In the genomic region with DNA sequence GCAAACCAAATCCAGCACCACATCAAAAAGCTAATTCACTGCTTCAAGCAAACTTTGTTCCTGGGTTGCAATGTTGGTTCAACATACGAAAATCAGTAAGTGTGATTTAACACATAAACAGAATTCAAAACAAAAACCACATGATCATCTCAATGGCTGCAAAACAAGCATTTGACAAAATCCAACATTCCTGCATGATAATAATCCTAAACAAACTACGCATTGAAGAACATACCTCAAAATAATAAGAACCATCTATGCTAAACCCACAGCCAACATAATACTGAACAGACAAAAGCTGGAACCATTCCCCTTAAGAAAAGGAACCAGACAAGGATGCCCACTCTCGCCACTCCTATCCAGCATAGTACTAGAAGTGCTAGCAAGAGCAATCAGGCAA, we compare ENCODE assay signal across 21 cellular contexts.
"Had no signal": no experiment of that assay in that cellular context is flagged by ENCODE, and none has a peak within 500 bp of the region (broad histone marks: within the 10 kb centered on the region; RNA-seq: fewer than 3 reads in every experiment).

No MANE protein-coding gene starts in this region.

- H3K9me3 Mint-ChIP-seq: activated naive CD4-positive, alpha-beta T cell treated with anti-CD3 and anti-CD28 coated beads, Interleukin-2, amount 50 U/mL, for 72 hours had no signal

- H3K9me3 ChIP-seq: gastroesophageal sphincter, lower lobe of right lung, mucosa of descending colon, right atrium auricular region, tibial artery had no signal

- H3K4me3 ChIP-seq: gastroesophageal sphincter, heart left ventricle, lower lobe of right lung, mucosa of descending colon, right atrium auricular region, spleen, tibial artery had no signal

- H3K4me3 Mint-ChIP-seq: activated CD8-positive, alpha-beta T cell treated with anti-CD3 and anti-CD28 coated beads, Interleukin-2, amount 10 ng/mL, durations not matched to agents 7 days and 5 days; T-cell had no signal

- H3K27me3 ChIP-seq: gastroesophageal sphincter, heart left ventricle, right atrium auricular region, spleen, tibial artery had no signal

- H3K27me3 Mint-ChIP-seq: progenitor cell of endocrine pancreas, T-cell had no signal

- H3K36me3 ChIP-seq: gastroesophageal sphincter, heart left ventricle, lower lobe of right lung, right atrium auricular region, tibial artery, WERI-Rb-1 had no signal

- H3K27ac Mint-ChIP-seq: activated CD8-positive, alpha-beta T cell treated with anti-CD3 and anti-CD28 coated beads, Interleukin-2, amount 10 ng/mL, durations not matched to agents 7 days and 5 days; activated naive CD4-positive, alpha-beta T cell treated with anti-CD3 and anti-CD28 coated beads, Interleukin-2, amount 50 U/mL, for 72 hours; progenitor cell of endocrine pancreas; T-cell had no signal

- ATAC-seq: activated CD8-positive, alpha-beta T cell treated with anti-CD3 and anti-CD28 coated beads, Interleukin-2, amount 10 ng/mL, durations not matched to agents 7 days and 5 days; activated naive CD4-positive, alpha-beta T cell treated with anti-CD3 and anti-CD28 coated beads, Interleukin-2, amount 50 U/mL, for 72 hours; esophagus mucosa; gastroesophageal sphincter; heart left ventricle; lower lobe of right lung; mucosa of descending colon; T-cell had no signal

- DNase-seq: activated CD4-positive, alpha-beta T cell treated with anti-CD3 and anti-CD28 coated beads for 1 hour; activated CD4-positive, alpha-beta T cell treated with anti-CD3 and anti-CD28 coated beads, Interleukin-2, amount 50 U/mL, for 1 hour; activated CD8-positive, alpha-beta T cell treated with anti-CD3 and anti-CD28 coated beads, Interleukin-2, amount 10 ng/mL, durations not matched to agents 7 days and 5 days; aorta; central memory CD4-positive, alpha-beta T cell; effector memory CD4-positive, alpha-beta T cell; heart left ventricle; lower lobe of right lung; mesendoderm; mucosa of descending colon; spleen; stimulated activated CD4-positive, alpha-beta T cell treated with anti-CD3 and anti-CD28 coated beads, Interleukin-4, amount 100 ng/mL, for 1 hour; stimulated activated naive CD4-positive, alpha-beta T cell treated with Interleukin-2 at 50 U/mL for 16 hours; T-cell; tibial artery; WERI-Rb-1 had no signal

- H3K27ac ChIP-seq: gastroesophageal sphincter, heart left ventricle, lower lobe of right lung, right atrium auricular region, spleen, WERI-Rb-1 had no signal
